ENCODE assay signal across 38 cellular contexts in genomic region chr17:53796642-53797041, GRCh38. TPM values are rescaled to one million over a fixed set of nuclear protein-coding genes. Genes with fewer than 3 reads are reported as not detected.
"Had no signal": no experiment of that assay in that cellular context is flagged by ENCODE, and none has a peak within 500 bp of the region (broad histone marks: within the 10 kb centered on the region; RNA-seq: fewer than 3 reads in every experiment).

No MANE protein-coding gene starts in this region.

- ATAC-seq: activated naive CD4-positive, alpha-beta T cell treated with anti-CD3 and anti-CD28 coated beads, Interleukin-2, amount 50 U/mL, for 72 hours; activated naive CD8-positive, alpha-beta T cell treated with anti-CD3 and anti-CD28 coated beads, Interleukin-2, amount 50 U/mL, for 24 hours; activated T-cell treated with anti-CD3 and anti-CD28 coated beads, Interleukin-2, amount 50 U/mL, for 4 hours; activated T-cell treated with anti-CD3 and anti-CD28 coated beads, Interleukin-2, amount 50 U/mL, for 72 hours; activated T-helper 17 cell treated with anti-CD3 and anti-CD28 coated beads, Interleukin-2, amount 50 U/mL, for 72 hours; body of pancreas had no signal

- H3K27ac ChIP-seq: adrenal gland, ascending aorta, body of pancreas, brain microvascular endothelial cell, breast epithelium, cardiac muscle cell had no signal

- H3K36me3 ChIP-seq: adrenal gland, ascending aorta, brain microvascular endothelial cell, breast epithelium, cardiac muscle cell had no signal

- H3K4me3 ChIP-seq: adrenal gland, ascending aorta, body of pancreas, breast epithelium, cardiac muscle cell had no signal

- H3K27me3 ChIP-seq: adrenal gland, ascending aorta, body of pancreas, brain microvascular endothelial cell, breast epithelium, cardiac muscle cell had no signal

- DNase-seq: activated effector memory CD4-positive, alpha-beta T cell treated with anti-CD3 and anti-CD28 coated beads, Interleukin-2, amount 50 U/mL, for 16 hours; activated effector memory CD4-positive, alpha-beta T cell treated with Interleukin-2 at 50 U/mL for 16 hours; activated gamma-delta T cell treated with Interleukin-2 at 50 U/mL for 16 hours; activated naive CD4-positive, alpha-beta T cell; activated naive CD4-positive, alpha-beta T cell treated with anti-CD3 and anti-CD28 coated beads for 36 hours; activated naive CD4-positive, alpha-beta T cell treated with anti-CD3 and anti-CD28 coated beads, Interleukin-2, amount 10 ng/mL, durations not matched to agents 7 days and 5 days; activated naive CD4-positive, alpha-beta T cell treated with anti-CD3 and anti-CD28 coated beads, Interleukin-2, amount 50 U/mL, for 16 hours; activated naive CD4-positive, alpha-beta T cell treated with Interleukin-2 at 50 U/mL for 16 hours; activated naive CD8-positive, alpha-beta T cell treated with anti-CD3 and anti-CD28 coated beads for 36 hours; activated naive CD8-positive, alpha-beta T cell treated with anti-CD3 and anti-CD28 coated beads, Interleukin-2, amount 10 ng/mL, durations not matched to agents 7 days and 5 days; activated naive CD8-positive, alpha-beta T cell treated with anti-CD3 and anti-CD28 coated beads, Interleukin-2, amount 50 U/mL, for 24 hours; activated T-cell treated with anti-CD3 and anti-CD28 coated beads for 4 hours; activated T-cell treated with anti-CD3 and anti-CD28 coated beads, Interleukin-2, amount 50 U/mL, for 1 hour; activated T-cell treated with anti-CD3 and anti-CD28 coated beads, Interleukin-2, amount 50 U/mL, for 24 hours; activated T-cell treated with anti-CD3 and anti-CD28 coated beads, Interleukin-2, amount 50 U/mL, for 4 hours; activated T-cell treated with anti-CD3 and anti-CD28 coated beads, Interleukin-2, amount 50 U/mL, for 48 hours; activated T-cell treated with anti-CD3 and anti-CD28 coated beads, Interleukin-2, amount 50 U/mL, for 72 hours; adrenal gland; amniotic stem cell; amygdala; anterior cingulate cortex; aorta; body of pancreas; brain microvascular endothelial cell; caudate nucleus; central memory CD4-positive, alpha-beta T cell; cerebellar nuclear complex had no signal

- H3K9me3 ChIP-seq: adrenal gland, ascending aorta, body of pancreas, breast epithelium had no signal

- H3K4me1 ChIP-seq: adrenal gland, ascending aorta, body of pancreas, breast epithelium had no signal

RNA-seq across cellular contexts. Expression of gene KIF2B, which starts 26.1 kb away (rescaled TPM):
- total RNA-seq: activated naive CD4-positive, alpha-beta T cell treated with anti-CD3 and anti-CD28 coated beads for 36 hours; activated naive CD4-positive, alpha-beta T cell treated with anti-CD3 and anti-CD28 coated beads, Interleukin-2, amount 50 U/mL, for 72 hours; activated naive CD8-positive, alpha-beta T cell treated with anti-CD3 and anti-CD28 coated beads for 36 hours; activated naive CD8-positive, alpha-beta T cell treated with anti-CD3 and anti-CD28 coated beads, Interleukin-2, amount 10 ng/mL, durations not matched to agents 7 days and 5 days; activated T-cell treated with anti-CD3 and anti-CD28 coated beads, Interleukin-2, amount 50 U/mL, for 4 hours; activated T-cell treated with anti-CD3 and anti-CD28 coated beads, Interleukin-2, amount 50 U/mL, for 72 hours; activated T-helper 1 cell treated with anti-CD3 and anti-CD28 coated beads, Interleukin-12 subunit alpha, Interleukin-12 subunit beta, Interleukin-2, Interleukin-4 antibody, amounts not matched to agents 30 ng/mL and 10 ng/mL and 1 ng/mL, durations not matched to agents 14 hours and 24 hours and 36 hours; activated T-helper 17 cell treated with anti-CD3 and anti-CD28 coated beads, Interleukin-2, amount 50 U/mL, for 72 hours; activated T-helper 2 cell treated with anti-CD3 and anti-CD28 coated beads, Interferon-gamma antibody, Interleukin-2, Interleukin-4, amounts not matched to agents 10 μg/mL and 5 μg/mL and 100 μg/mL, durations not matched to agents 14 hours and 24 hours and 36 hours; adrenal gland; aorta; ascending aorta; astrocyte; body of pancreas; breast epithelium; bronchial epithelial cell; cardiac muscle cell; cardiac septum had no signal
- polyA plus RNA-seq: adipose tissue, adrenal gland, aorta, cardiac muscle cell had no signal
